Comparison of ENCODE assay signal across 1 cellular context in the genomic region with DNA sequence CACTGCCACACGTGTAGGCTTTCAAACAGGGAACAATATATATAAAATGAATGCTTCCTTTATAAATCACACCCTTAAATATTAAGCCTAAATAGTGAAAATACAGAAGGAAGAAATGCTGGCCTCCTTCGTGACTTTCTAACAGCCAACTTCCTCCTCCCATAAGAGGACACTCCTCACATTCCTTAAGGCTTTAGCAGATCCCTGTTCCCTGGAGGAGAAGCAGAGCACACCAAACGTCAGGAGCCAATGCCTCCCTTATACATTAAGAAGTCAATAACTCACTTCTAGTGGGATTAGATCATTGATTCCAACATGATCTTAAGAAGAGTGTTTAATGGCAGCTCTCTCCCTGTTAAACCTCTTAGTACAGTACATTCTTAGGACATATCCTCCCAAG.
TF ChIP-seq lines count a peak whose summit lies in the region.

No MANE protein-coding gene starts in this region.

TF ChIP-seq in H1, 55 proteins besides CTCF, POLR2A, EP300 and RAD21:
- TF ChIP-seq SIX5 (IDR thresholded peaks at IDR 0.05; ENCODE audit: low read depth, low read length): no peak
